38 cellular contexts compared by ENCODE assay signal in genomic region chr11:11372461-11372860, GRCh38.
"Had no signal": no experiment of that assay in that cellular context is flagged by ENCODE, and none has a peak within 500 bp of the region (broad histone marks: within the 10 kb centered on the region; RNA-seq: fewer than 3 reads in every experiment).

No MANE protein-coding gene starts in this region.

- H3K27me3 ChIP-seq: adrenal gland, body of pancreas, brain microvascular endothelial cell, breast epithelium had no signal

- ATAC-seq: activated CD8-positive, alpha-beta T cell treated with anti-CD3 and anti-CD28 coated beads for 36 hours; activated naive CD4-positive, alpha-beta T cell treated with anti-CD3 and anti-CD28 coated beads, Interleukin-2, amount 50 U/mL, for 72 hours; activated T-cell treated with anti-CD3 and anti-CD28 coated beads, Interleukin-2, amount 50 U/mL, for 72 hours; activated T-helper 17 cell treated with anti-CD3 and anti-CD28 coated beads, Interleukin-2, amount 50 U/mL, for 72 hours; body of pancreas had no signal

- H3K36me3 ChIP-seq: adrenal gland, brain microvascular endothelial cell, breast epithelium had no signal

- H3K4me1 Mint-ChIP-seq: activated B cell treated with CpG ODN at 0.5 μM for 24 hours; activated CD4-positive, alpha-beta T cell treated with anti-CD3 and anti-CD28 coated beads, Interleukin-2, amount 10 ng/mL, durations not matched to agents 24 days and 14 days; activated naive CD8-positive, alpha-beta T cell treated with anti-CD3 and anti-CD28 coated beads, Interleukin-2, amount 10 ng/mL, durations not matched to agents 7 days and 5 days; activated T-helper 17 cell treated with anti-CD3 and anti-CD28 coated beads, Interleukin-2, amount 50 U/mL, for 72 hours had no signal

- H3K4me3 ChIP-seq: adrenal gland, body of pancreas, breast epithelium had no signal

- H3K4me1 ChIP-seq: adrenal gland, body of pancreas, breast epithelium had no signal

- H3K27ac ChIP-seq: adrenal gland, body of pancreas, brain microvascular endothelial cell, breast epithelium, VCaP had no signal

- DNase-seq: activated B cell treated with CpG ODN at 0.5 μM for 24 hours; activated CD4-positive, alpha-beta memory T cell treated with anti-CD3 and anti-CD28 coated beads for 36 hours; activated CD4-positive, alpha-beta T cell treated with anti-CD3 and anti-CD28 coated beads for 4 hours; activated CD4-positive, alpha-beta T cell treated with anti-CD3 and anti-CD28 coated beads, Interleukin-2, amount 10 ng/mL, durations not matched to agents 24 days and 14 days; activated CD4-positive, alpha-beta T cell treated with anti-CD3 and anti-CD28 coated beads, Interleukin-2, amount 50 U/mL, for 1 hour; activated CD4-positive, alpha-beta T cell treated with anti-CD3 and anti-CD28 coated beads, Interleukin-2, amount 50 U/mL, for 4 hours; activated CD4-positive, CD25-positive, alpha-beta regulatory T cell treated with anti-CD3 and anti-CD28 coated beads, Interleukin-2, amount 50 U/mL, for 72 hours; activated CD8-positive, alpha-beta memory T cell treated with anti-CD3 and anti-CD28 coated beads, Interleukin-2, amount 50 U/mL, for 4 hours; activated CD8-positive, alpha-beta T cell treated with anti-CD3 and anti-CD28 coated beads for 36 hours; activated effector memory CD4-positive, alpha-beta T cell treated with anti-CD3 and anti-CD28 coated beads, Interleukin-2, amount 50 U/mL, for 16 hours; activated gamma-delta T cell treated with Interleukin-2 at 50 U/mL for 16 hours; activated naive CD4-positive, alpha-beta T cell; activated naive CD4-positive, alpha-beta T cell treated with anti-CD3 and anti-CD28 coated beads for 36 hours; activated naive CD4-positive, alpha-beta T cell treated with anti-CD3 and anti-CD28 coated beads, Interleukin-2, amount 50 U/mL, for 16 hours; activated naive CD8-positive, alpha-beta T cell treated with anti-CD3 and anti-CD28 coated beads, Interleukin-2, amount 10 ng/mL, durations not matched to agents 7 days and 5 days; activated T-cell treated with anti-CD3 and anti-CD28 coated beads for 4 hours; activated T-cell treated with anti-CD3 and anti-CD28 coated beads, Interleukin-2, amount 50 U/mL, for 1 hour; activated T-cell treated with anti-CD3 and anti-CD28 coated beads, Interleukin-2, amount 50 U/mL, for 4 hours; activated T-cell treated with anti-CD3 and anti-CD28 coated beads, Interleukin-2, amount 50 U/mL, for 72 hours; adrenal gland; amniotic stem cell; aorta; body of pancreas; brain microvascular endothelial cell; central memory CD4-positive, alpha-beta T cell; SW 1271; T-helper 1 cell; T-helper 2 cell; T-helper 9 cell had no signal

- H3K27ac Mint-ChIP-seq: activated B cell treated with CpG ODN at 0.5 μM for 24 hours; activated CD4-positive, alpha-beta memory T cell treated with anti-CD3 and anti-CD28 coated beads for 36 hours; activated CD4-positive, alpha-beta T cell treated with anti-CD3 and anti-CD28 coated beads, Interleukin-2, amount 10 ng/mL, durations not matched to agents 24 days and 14 days; activated CD8-positive, alpha-beta T cell treated with anti-CD3 and anti-CD28 coated beads for 36 hours; activated naive CD4-positive, alpha-beta T cell treated with anti-CD3 and anti-CD28 coated beads for 36 hours; activated naive CD4-positive, alpha-beta T cell treated with anti-CD3 and anti-CD28 coated beads, Interleukin-2, amount 50 U/mL, for 72 hours; activated naive CD8-positive, alpha-beta T cell treated with anti-CD3 and anti-CD28 coated beads, Interleukin-2, amount 10 ng/mL, durations not matched to agents 7 days and 5 days; activated T-cell treated with anti-CD3 and anti-CD28 coated beads, Interleukin-2, amount 50 U/mL, for 72 hours; activated T-helper 1 cell treated with anti-CD3 and anti-CD28 coated beads, Interleukin-12 subunit alpha, Interleukin-12 subunit beta, Interleukin-2, Interleukin-4 antibody, amounts not matched to agents 30 ng/mL and 10 ng/mL and 1 ng/mL, durations not matched to agents 14 hours and 24 hours and 36 hours; activated T-helper 17 cell treated with anti-CD3 and anti-CD28 coated beads, Interleukin-2, amount 50 U/mL, for 72 hours; T-helper 1 cell treated with Interleukin-12 subunit alpha and Interleukin-12 subunit beta and Interleukin-4 antibody, amounts not matched to agents 30 μg/mL and 1 μg/mL, for 36 hours; T-helper 2 cell treated with Interferon-gamma antibody and Interleukin-4, amounts not matched to agents 5 μg/mL and 100 μg/mL, for 36 hours had no signal

- H3K9me3 ChIP-seq: body of pancreas, breast epithelium had no signal

- H3K27me3 Mint-ChIP-seq: activated B cell treated with CpG ODN at 0.5 μM for 24 hours; activated CD4-positive, alpha-beta T cell treated with anti-CD3 and anti-CD28 coated beads, Interleukin-2, amount 10 ng/mL, durations not matched to agents 24 days and 14 days; activated CD8-positive, alpha-beta T cell treated with anti-CD3 and anti-CD28 coated beads for 36 hours; activated naive CD8-positive, alpha-beta T cell treated with anti-CD3 and anti-CD28 coated beads, Interleukin-2, amount 10 ng/mL, durations not matched to agents 7 days and 5 days had no signal

- H3K4me3 Mint-ChIP-seq: activated B cell treated with CpG ODN at 0.5 μM for 24 hours; activated CD4-positive, alpha-beta memory T cell treated with anti-CD3 and anti-CD28 coated beads for 36 hours; activated CD4-positive, alpha-beta T cell treated with anti-CD3 and anti-CD28 coated beads, Interleukin-2, amount 10 ng/mL, durations not matched to agents 24 days and 14 days; activated CD8-positive, alpha-beta T cell treated with anti-CD3 and anti-CD28 coated beads for 36 hours; activated naive CD4-positive, alpha-beta T cell treated with anti-CD3 and anti-CD28 coated beads for 36 hours; activated naive CD8-positive, alpha-beta T cell treated with anti-CD3 and anti-CD28 coated beads, Interleukin-2, amount 10 ng/mL, durations not matched to agents 7 days and 5 days; activated T-cell treated with anti-CD3 and anti-CD28 coated beads, Interleukin-2, amount 50 U/mL, for 4 hours; activated T-cell treated with anti-CD3 and anti-CD28 coated beads, Interleukin-2, amount 50 U/mL, for 72 hours; activated T-helper 1 cell treated with anti-CD3 and anti-CD28 coated beads, Interleukin-12 subunit alpha, Interleukin-12 subunit beta, Interleukin-2, Interleukin-4 antibody, amounts not matched to agents 30 ng/mL and 10 ng/mL and 1 ng/mL, durations not matched to agents 14 hours and 24 hours and 36 hours; activated T-helper 17 cell treated with anti-CD3 and anti-CD28 coated beads, Interleukin-2, amount 50 U/mL, for 72 hours; T-helper 1 cell treated with Interleukin-12 subunit alpha and Interleukin-12 subunit beta and Interleukin-4 antibody, amounts not matched to agents 30 μg/mL and 1 μg/mL, for 36 hours; T-helper 2 cell treated with Interferon-gamma antibody and Interleukin-4, amounts not matched to agents 5 μg/mL and 100 μg/mL, for 36 hours had no signal

- H3K9me3 Mint-ChIP-seq: activated CD4-positive, alpha-beta T cell treated with anti-CD3 and anti-CD28 coated beads, Interleukin-2, amount 10 ng/mL, durations not matched to agents 24 days and 14 days; activated CD8-positive, alpha-beta T cell treated with anti-CD3 and anti-CD28 coated beads for 36 hours; activated naive CD4-positive, alpha-beta T cell treated with anti-CD3 and anti-CD28 coated beads for 36 hours; activated naive CD8-positive, alpha-beta T cell treated with anti-CD3 and anti-CD28 coated beads, Interleukin-2, amount 10 ng/mL, durations not matched to agents 7 days and 5 days; activated T-helper 1 cell treated with anti-CD3 and anti-CD28 coated beads, Interleukin-12 subunit alpha, Interleukin-12 subunit beta, Interleukin-2, Interleukin-4 antibody, amounts not matched to agents 30 ng/mL and 10 ng/mL and 1 ng/mL, durations not matched to agents 14 hours and 24 hours and 36 hours; activated T-helper 17 cell treated with anti-CD3 and anti-CD28 coated beads, Interleukin-2, amount 50 U/mL, for 72 hours; T-helper 1 cell treated with Interleukin-12 subunit alpha and Interleukin-12 subunit beta and Interleukin-4 antibody, amounts not matched to agents 30 μg/mL and 1 μg/mL, for 36 hours; T-helper 2 cell treated with Interferon-gamma antibody and Interleukin-4, amounts not matched to agents 5 μg/mL and 100 μg/mL, for 36 hours had no signal

- FAIRE-seq: astrocyte, TTC549 had no signal

- H3K36me3 Mint-ChIP-seq: activated CD4-positive, alpha-beta memory T cell treated with anti-CD3 and anti-CD28 coated beads for 36 hours; activated naive CD8-positive, alpha-beta T cell treated with anti-CD3 and anti-CD28 coated beads, Interleukin-2, amount 10 ng/mL, durations not matched to agents 7 days and 5 days had no signal
